8 cellular contexts compared by ENCODE assay signal in genomic region chr17:50508573-50509460, GRCh38. TPM values are rescaled to one million over a fixed set of nuclear protein-coding genes. Genes with fewer than 3 reads are reported as not detected.
DNase-seq lines count a peak whose midpoint lies in the region; ATAC-seq and TF ChIP-seq lines count a peak whose summit lies in the region.

No MANE protein-coding gene starts in this region.

- H3K9ac ChIP-seq in smooth muscle cell (ENCODE audit: low read depth), result peak overlapping the region; percentile 78

- H3K27ac Mint-ChIP-seq in activated T-helper 17 cell treated with anti-CD3 and anti-CD28 coated beads, Interleukin-2, amount 50 U/mL, for 72 hours, result peak overlapping the region; percentile 60

- TF ChIP-seq CTCF in smooth muscle cell (IDR thresholded peaks at IDR 0.05; ENCODE audit: borderline replicate concordance, insufficient read depth, poor library complexity, severe bottlenecking), result no peak

- peaks cover 13% of the 10 kb centered on the region for H3F3A ChIP-seq in smooth muscle cell (ENCODE audit: low read depth)

- H3K4me1 ChIP-seq in HAP-1 (peaks cover 4% of the 10 kb centered on the region), iPS DF 6.9 (ENCODE audit: control insufficient read depth, insufficient read depth, low read length) (peaks cover 3% of the 10 kb centered on the region), smooth muscle cell (ENCODE audit: low read depth) (peaks cover 18% of the 10 kb centered on the region)

- H3K36me3 ChIP-seq in HAP-1 (replicated peaks) (no peaks in the 10 kb centered on the region), iPS DF 6.9 (ENCODE audit: control insufficient read depth, insufficient read depth, low read length) (no peaks in the 10 kb centered on the region), smooth muscle cell (ENCODE audit: low read depth) (no peaks in the 10 kb centered on the region)

- ATAC-seq in activated T-helper 17 cell treated with anti-CD3 and anti-CD28 coated beads, Interleukin-2, amount 50 U/mL, for 72 hours (replicated peaks), result no peak
- ATAC-seq in GM19463 (IDR thresholded peaks at IDR 0.05; ENCODE audit: unreplicated experiment) (no peak), GM19397 (IDR thresholded peaks at IDR 0.05; ENCODE audit: unreplicated experiment) (no peak)

- no peaks in the 10 kb centered on the region for H3K9me3 Mint-ChIP-seq in activated T-helper 17 cell treated with anti-CD3 and anti-CD28 coated beads, Interleukin-2, amount 50 U/mL, for 72 hours

- peak overlapping the region; percentile 96 for H2AFZ ChIP-seq in smooth muscle cell (ENCODE audit: low read depth)

- H3K27me3 Mint-ChIP-seq in activated T-helper 17 cell treated with anti-CD3 and anti-CD28 coated beads, Interleukin-2, amount 50 U/mL, for 72 hours, result no peaks in the 10 kb centered on the region

- no peaks in the 10 kb centered on the region for H3K27me3 ChIP-seq in HAP-1 (ENCODE audit: low read depth)
- no peaks in the 10 kb centered on the region; the same call in 1 of the 2 replicates for H3K27me3 ChIP-seq in iPS DF 6.9 (ENCODE audit: control insufficient read depth, insufficient read depth, low read length)
- H3K27me3 ChIP-seq in smooth muscle cell (ENCODE audit: low read depth), result no peaks in the 10 kb centered on the region

- H3K4me2 ChIP-seq in smooth muscle cell, result peak overlapping the region; percentile 89

- peak overlapping the region; percentile 83 for H3K4me3 Mint-ChIP-seq in activated T-helper 17 cell treated with anti-CD3 and anti-CD28 coated beads, Interleukin-2, amount 50 U/mL, for 72 hours

- no peaks in the 10 kb centered on the region for H3K36me3 Mint-ChIP-seq in activated T-helper 17 cell treated with anti-CD3 and anti-CD28 coated beads, Interleukin-2, amount 50 U/mL, for 72 hours (ENCODE audit: low read depth)

- peaks cover 12% of the 10 kb centered on the region for H3K4me1 Mint-ChIP-seq in activated T-helper 17 cell treated with anti-CD3 and anti-CD28 coated beads, Interleukin-2, amount 50 U/mL, for 72 hours

- H3K27ac ChIP-seq in iPS DF 6.9 (ENCODE audit: low read length) (no peak overlapping the region), smooth muscle cell (ENCODE audit: low read depth) (peak overlapping the region; percentile 59)

- DNase-seq in HAP-1 (ENCODE audit: low spot score in 2 of 2), result no peak
- no peak for DNase-seq in iPS DF 6.9 (ENCODE audit: low read depth, low spot score)
- DNase-seq in smooth muscle cell (lab: John Stamatoyannopoulos, UW; ENCODE audit: unreplicated experiment), result no peak
- DNase-seq in cerebellar cortex (ENCODE audit: low spot score), result no peak
- no peak for DNase-seq in NCI-H2171 (lab: John Stamatoyannopoulos, UW)

- H3K9me3 ChIP-seq in HAP-1 (no peaks in the 10 kb centered on the region), iPS DF 6.9 (ENCODE audit: control insufficient read depth, insufficient read depth, low read length) (no peaks in the 10 kb centered on the region), smooth muscle cell (replicated peaks; ENCODE audit: low read depth) (no peaks in the 10 kb centered on the region)

- H3K79me2 ChIP-seq in smooth muscle cell (ENCODE audit: low read depth), result no peaks in the 10 kb centered on the region

- WGBS in iPS DF 6.9 (ENCODE audit: insufficient coverage, insufficient read length), result no CpG with 5 or more reads among the region's 32 CpGs
- 29% methylated on average over 32 of the region's 32 CpGs for whole genome bisulfite sequencing in smooth muscle cell (ENCODE audit: low lambda C conversion rate)

- in situ Hi-C loops in HAP-1 (cut with MboI; ENCODE audit: low sequenced_read_pairs), result no loop called here

- peak overlapping the region; percentile 24 for H3K4me3 ChIP-seq in HAP-1
- peak overlapping the region; percentile 81 for H3K4me3 ChIP-seq in iPS DF 6.9 (ENCODE audit: low read length)
- peak overlapping the region; percentile 65 for H3K4me3 ChIP-seq in smooth muscle cell

- no peaks in the 10 kb centered on the region for H4K20me1 ChIP-seq in smooth muscle cell (ENCODE audit: low read depth)

RNA-seq across cellular contexts. Expression of gene MYCBPAP, which starts 0.6 kb away (rescaled TPM):
- total RNA-seq in activated T-helper 17 cell treated with anti-CD3 and anti-CD28 coated beads, Interleukin-2, amount 50 U/mL, for 72 hours, result 1 to 10 TPM; 2.1 to 3.2 TPM
- total RNA-seq in smooth muscle cell, result 0.18 and 0.90 TPM in 2 replicates
- polyA plus RNA-seq in smooth muscle cell, result 0.97 and 1.4 TPM in 2 replicates

RNA-seq across cellular contexts. Expression of gene EPN3, which starts 23.7 kb away (rescaled TPM):
- not detected for total RNA-seq in activated T-helper 17 cell treated with anti-CD3 and anti-CD28 coated beads, Interleukin-2, amount 50 U/mL, for 72 hours
- 3.9 and 6.3 TPM in 2 replicates for total RNA-seq in smooth muscle cell
- polyA plus RNA-seq in smooth muscle cell, result 5.1 and 7.6 TPM in 2 replicates

RNA-seq across cellular contexts. Expression of gene RSAD1, which starts 30.2 kb away (rescaled TPM):
- 10 to 100 TPM; 21.3 to 29.5 TPM for total RNA-seq in activated T-helper 17 cell treated with anti-CD3 and anti-CD28 coated beads, Interleukin-2, amount 50 U/mL, for 72 hours
- total RNA-seq in smooth muscle cell, result 11.4 and 20.1 TPM in 2 replicates
- polyA plus RNA-seq in smooth muscle cell, result 21.1 and 25.3 TPM in 2 replicates

RNA-seq across cellular contexts. Expression of gene SPATA20, which starts 38.2 kb away (rescaled TPM):
- 10 to 100 TPM in 1 of 2 donors, 1 to 10 TPM in 1; 9.1 to 12.7 TPM for total RNA-seq in activated T-helper 17 cell treated with anti-CD3 and anti-CD28 coated beads, Interleukin-2, amount 50 U/mL, for 72 hours
- 62.7 and 107 TPM in 2 replicates for total RNA-seq in smooth muscle cell
- polyA plus RNA-seq in smooth muscle cell, result 61.0 and 64.2 TPM in 2 replicates

RNA-seq across cellular contexts. Expression of gene CHAD, which starts 40.1 kb away (rescaled TPM):
- not detected for total RNA-seq in activated T-helper 17 cell treated with anti-CD3 and anti-CD28 coated beads, Interleukin-2, amount 50 U/mL, for 72 hours
- total RNA-seq in smooth muscle cell, result not detected in 2 replicates
- polyA plus RNA-seq in smooth muscle cell, result 0.43 and 1.1 TPM in 2 replicates

Comparison
In these comparisons a context has a peak if more than half of its experiments do, and no peak if none do; other contexts are left out.
1. H3K4me3 ChIP-seq: peak in every context shown above with its lines; median percentile 81 in iPS DF 6.9; 65 in smooth muscle cell; 24 in HAP-1.